Comparison of ENCODE assay signal across 10 cellular contexts in genomic region chr7:86932038-86932512, GRCh38.
A peak's percentile ranks its signal among the peaks of the same experiment; 100 is the strongest.
DNase-seq lines count a peak whose midpoint lies in the region; ATAC-seq and TF ChIP-seq lines count a peak whose summit lies in the region.
"Had no signal": no experiment of that assay in that cellular context is flagged by ENCODE, and none has a peak within 500 bp of the region (broad histone marks: within the 10 kb centered on the region; RNA-seq: fewer than 3 reads in every experiment).

No MANE protein-coding gene starts in this region.

- no peaks in the 10 kb centered on the region for H3K36me3 Mint-ChIP-seq in activated T-cell treated with anti-CD3 and anti-CD28 coated beads, Interleukin-2, amount 50 U/mL, for 24 hours (ENCODE audit: low read depth)
- peaks cover 15% of the 10 kb centered on the region for H3K36me3 Mint-ChIP-seq in WTC11

- CTCF ChIA-PET in WTC11 (lab: Charles Lee): interaction anchor here (0.6 to 1.4 kb wide), 3 partner anchors 34 to 217 kb away, joined by 3 to 6 read pairs (median 3); partner anchors contain the start of gene ELAPOR2

- no peak overlapping the region for H3K4me3 ChIP-seq in suprapubic skin

- TF ChIP-seq CTCF in WTC11 (IDR thresholded peaks at IDR 0.05): no peak
- no peak for TF ChIP-seq CTCF in suprapubic skin (IDR thresholded peaks at IDR 0.05)

- peaks cover 34% of the 10 kb centered on the region for H3K4me1 Mint-ChIP-seq in activated T-cell treated with anti-CD3 and anti-CD28 coated beads, Interleukin-2, amount 50 U/mL, for 24 hours (ENCODE audit: low read depth)
- H3K4me1 Mint-ChIP-seq in WTC11: peaks cover 5% of the 10 kb centered on the region; the same call in 1 of the 2 replicates

- TF ChIP-seq EP300 in suprapubic skin (IDR thresholded peaks at IDR 0.05): no peak

- no peaks in the 10 kb centered on the region for H3K36me3 ChIP-seq in suprapubic skin

- ATAC-seq in WTC11 (peak; percentile 86), HG03159 (IDR thresholded peaks at IDR 0.05; ENCODE audit: unreplicated experiment) (no peak)

- no peaks in the 10 kb centered on the region for H3K9me3 Mint-ChIP-seq in activated T-cell treated with anti-CD3 and anti-CD28 coated beads, Interleukin-2, amount 50 U/mL, for 24 hours
- no peaks in the 10 kb centered on the region for H3K9me3 Mint-ChIP-seq in WTC11

- peak overlapping the region; percentile 23 for H3K4me3 Mint-ChIP-seq in activated T-cell treated with anti-CD3 and anti-CD28 coated beads, Interleukin-2, amount 50 U/mL, for 24 hours
- no peak overlapping the region for H3K4me3 Mint-ChIP-seq in WTC11

- no peaks in the 10 kb centered on the region for H3K9me3 ChIP-seq in suprapubic skin

- H3K27ac ChIP-seq in suprapubic skin: peak overlapping the region; percentile 51
- H3K27ac ChIP-seq: KMS-11 had no signal

- H3K27me3 ChIP-seq in suprapubic skin: no peaks in the 10 kb centered on the region

- H3K4me1 ChIP-seq in suprapubic skin: peaks cover 2% of the 10 kb centered on the region

- POLR2A ChIA-PET in WTC11 (lab: Charles Lee): no interaction called here

- no peak for TF ChIP-seq POLR2A in suprapubic skin (IDR thresholded peaks at IDR 0.05)

- WGBS in suprapubic skin: 33% methylated on average over 3 of the region's 3 CpGs

- no peak for DNase-seq in activated T-cell treated with anti-CD3 and anti-CD28 coated beads, Interleukin-2, amount 50 U/mL, for 24 hours
- DNase-seq in activated T-cell treated with anti-CD3 and anti-CD28 coated beads for 4 hours: no peak
- DNase-seq in WTC11 (ENCODE audit: low spot score): no peak
- DNase-seq in glomerular endothelial cell (ENCODE audit: extremely low read depth, low read depth, low spot score): peak; percentile 39
- no peak for DNase-seq in suprapubic skin (ENCODE audit: low spot score in 2 of 2)
- no peak for DNase-seq in cerebellar cortex (ENCODE audit: low spot score)
- DNase-seq in RPMI8226: no peak
- DNase-seq: AML-193 had no signal

- H3K27ac Mint-ChIP-seq in activated T-cell treated with anti-CD3 and anti-CD28 coated beads, Interleukin-2, amount 50 U/mL, for 24 hours: peak overlapping the region; percentile 94
- no peak overlapping the region for H3K27ac Mint-ChIP-seq in WTC11

- H3K27me3 Mint-ChIP-seq in activated T-cell treated with anti-CD3 and anti-CD28 coated beads, Interleukin-2, amount 50 U/mL, for 24 hours: no peaks in the 10 kb centered on the region
- H3K27me3 Mint-ChIP-seq in WTC11 (ENCODE audit: low read depth): no peaks in the 10 kb centered on the region

TF ChIP-seq in WTC11, 78 proteins besides CTCF, POLR2A, EP300 and RAD21:
- TF ChIP-seq ZNF138 (CRISPR knock-in tag; conservative IDR thresholded peaks at IDR 0.05) (no peak), E2F1 (CRISPR knock-in tag; IDR thresholded peaks at IDR 0.05) (no peak), NFE2L1 (CRISPR knock-in tag; IDR thresholded peaks at IDR 0.05) (no peak), MXD4 (CRISPR knock-in tag; IDR thresholded peaks at IDR 0.05; ENCODE audit: borderline replicate concordance) (no peak), ZNF532 (CRISPR knock-in tag; IDR thresholded peaks at IDR 0.05; ENCODE audit: borderline replicate concordance) (no peak), SMAD3 (CRISPR knock-in tag; IDR thresholded peaks at IDR 0.05; ENCODE audit: borderline replicate concordance) (no peak), EMX1 (CRISPR knock-in tag; IDR thresholded peaks at IDR 0.05) (no peak), HMGA2 (CRISPR knock-in tag; IDR thresholded peaks at IDR 0.05) (no peak), ATF3 (CRISPR knock-in tag; conservative IDR thresholded peaks at IDR 0.05) (no peak), SMAD4 (CRISPR knock-in tag; IDR thresholded peaks at IDR 0.05) (no peak)
TF ChIP-seq in WTC11: peak in this region for 0.
